1 cellular context compared by ENCODE assay signal in genomic region chr6:165842291-165842936, GRCh38.
TF ChIP-seq lines count a peak whose summit lies in the region.

No MANE protein-coding gene starts in this region.

TF ChIP-seq in HepG2, 621 proteins besides CTCF, POLR2A, EP300 and RAD21 (continued from another document):
- TF ChIP-seq ZNF768 (CRISPR knock-in tag; IDR thresholded peaks at IDR 0.05) (peak; percentile 79; the same call in 1 of the 2 replicates), ARNTL (CRISPR knock-in tag; IDR thresholded peaks at IDR 0.05) (no peak), ZFP62 (CRISPR knock-in tag; IDR thresholded peaks at IDR 0.05) (no peak)
